Comparison of ENCODE assay signal across 24 cellular contexts in genomic region chr4:128716325-128716724, GRCh38.
DNase-seq lines count a peak whose midpoint lies in the region; ATAC-seq, FAIRE-seq and TF ChIP-seq lines count a peak whose summit lies in the region.
"Had no signal": no experiment of that assay in that cellular context is flagged by ENCODE, and none has a peak within 500 bp of the region (broad histone marks: within the 10 kb centered on the region; RNA-seq: fewer than 3 reads in every experiment).

No MANE protein-coding gene starts in this region.

- H3K4me3 ChIP-seq in fibroblast of villous mesenchyme (ENCODE audit: low read depth, low read length) (no peak overlapping the region), osteoblast (ENCODE audit: insufficient read depth, low read length) (no peak overlapping the region), testis (no peak overlapping the region), Caco-2 (ENCODE audit: low read depth, low read length) (no peak overlapping the region)
- H3K4me3 ChIP-seq: body of pancreas had no signal

- peak overlapping the region; percentile 64 for H2AFZ ChIP-seq in osteoblast (ENCODE audit: low read length)

- POLR2A ChIA-PET in WTC11 (lab: Charles Lee) (no interaction called here), Caco-2 (lab: Charles Lee) (no interaction called here)

- H3K4me1 ChIP-seq in osteoblast (ENCODE audit: insufficient read depth, low read length) (peaks cover 16% of the 10 kb centered on the region), testis (peaks cover 19% of the 10 kb centered on the region), Caco-2 (peaks cover 21% of the 10 kb centered on the region)
- H3K4me1 ChIP-seq: body of pancreas had no signal

- H3K9me3 ChIP-seq in osteoblast (ENCODE audit: low read depth, low read length) (no peaks in the 10 kb centered on the region), testis (no peaks in the 10 kb centered on the region), Caco-2 (no peaks in the 10 kb centered on the region; the same call in 1 of the 2 replicates)
- H3K9me3 ChIP-seq: body of pancreas had no signal

- H3K36me3 ChIP-seq in osteoblast (ENCODE audit: insufficient read depth, low read length) (no peaks in the 10 kb centered on the region), testis (ENCODE audit: low read depth, missing control alignments) (no peaks in the 10 kb centered on the region), Caco-2 (ENCODE audit: control insufficient read depth, insufficient read depth, low read length) (no peaks in the 10 kb centered on the region)
- H3K36me3 ChIP-seq: WERI-Rb-1 had no signal

- intact Hi-C loops in testis (cut with DNase I; ENCODE audit: low total_unique reads) (no loop called here), Caco-2 (cut with micrococcal nuclease; ENCODE audit: unreplicated experiment) (loop anchor here (2.0 kb wide), 1 partner anchor 64 kb away; no protein-coding TSS in a partner anchor)

- CTCF ChIA-PET in WTC11 (lab: Charles Lee) = no interaction called here
- CTCF ChIA-PET in Caco-2 (lab: Charles Lee) = no interaction called here

- no TSS peak for BruUV-seq in Caco-2 (replicated peaks; lab: Mats Ljungman, UMichigan)

- H3K4me2 ChIP-seq in osteoblast (ENCODE audit: insufficient read depth, low read length) = no peak overlapping the region

- H3K9me3 Mint-ChIP-seq in WTC11 (peaks cover 4% of the 10 kb centered on the region), Caco-2 (ENCODE audit: unreplicated experiment) (peaks cover 9% of the 10 kb centered on the region)
- H3K9me3 Mint-ChIP-seq in activated naive CD8-positive, alpha-beta T cell treated with anti-CD3 and anti-CD28 coated beads for 36 hours = no peaks in the 10 kb centered on the region
- H3K9me3 Mint-ChIP-seq in activated T-helper 17 cell treated with anti-CD3 and anti-CD28 coated beads, Interleukin-2, amount 50 U/mL, for 72 hours = no peaks in the 10 kb centered on the region
- H3K9me3 Mint-ChIP-seq: activated CD4-positive, alpha-beta memory T cell treated with anti-CD3 and anti-CD28 coated beads, Interleukin-2, amount 10 ng/mL, durations not matched to agents 7 days and 5 days; activated naive CD4-positive, alpha-beta T cell treated with anti-CD3 and anti-CD28 coated beads, Interleukin-2, amount 50 U/mL, for 24 hours; natural killer cell treated with Interleukin-12 subunit alpha and Interleukin-12 subunit beta and Interleukin-15 and Interleukin-18, amount 100 ng/mL, for 72 hours had no signal

- TF ChIP-seq CTCF in fibroblast of villous mesenchyme (IDR thresholded peaks at IDR 0.05; ENCODE audit: insufficient read depth, low read depth, low read length) = no peak
- no peak for TF ChIP-seq CTCF in osteoblast (IDR thresholded peaks at IDR 0.05; ENCODE audit: extremely low read depth, low read depth, low read length)
- no peak for TF ChIP-seq CTCF in testis (IDR thresholded peaks at IDR 0.05)
- no peak for TF ChIP-seq CTCF in WTC11 (IDR thresholded peaks at IDR 0.05)
- no peak for TF ChIP-seq CTCF in Caco-2 (IDR thresholded peaks at IDR 0.05; ENCODE audit: insufficient read depth in 1 of 2, low read depth in 1 of 2, low read length in 1 of 2, severe bottlenecking in 1 of 2, unreplicated experiment in 1 of 2)

- no peaks in the 10 kb centered on the region for H4K20me1 ChIP-seq in osteoblast (ENCODE audit: insufficient read depth, low read length)

- no peaks in the 10 kb centered on the region for H3K27me3 ChIP-seq in osteoblast (ENCODE audit: insufficient read depth, low read length)
- H3K27me3 ChIP-seq in testis = no peaks in the 10 kb centered on the region
- H3K27me3 ChIP-seq in Caco-2 (replicated peaks; ENCODE audit: control insufficient read depth, insufficient read depth, low read length) = no peaks in the 10 kb centered on the region
- H3K27me3 ChIP-seq: body of pancreas had no signal

- no peaks in the 10 kb centered on the region for H3K27me3 Mint-ChIP-seq in WTC11 (ENCODE audit: low read depth)
- no peaks in the 10 kb centered on the region for H3K27me3 Mint-ChIP-seq in Caco-2 (ENCODE audit: insufficient read depth, unreplicated experiment)
- peaks cover 4% of the 10 kb centered on the region for H3K27me3 Mint-ChIP-seq in activated naive CD8-positive, alpha-beta T cell treated with anti-CD3 and anti-CD28 coated beads for 36 hours
- H3K27me3 Mint-ChIP-seq in activated T-helper 17 cell treated with anti-CD3 and anti-CD28 coated beads, Interleukin-2, amount 50 U/mL, for 72 hours = peaks cover 11% of the 10 kb centered on the region
- H3K27me3 Mint-ChIP-seq: activated naive CD4-positive, alpha-beta T cell treated with anti-CD3 and anti-CD28 coated beads, Interleukin-2, amount 50 U/mL, for 24 hours had no signal

- H3K36me3 Mint-ChIP-seq in WTC11 (peaks cover 9% of the 10 kb centered on the region), Caco-2 (ENCODE audit: insufficient read depth, unreplicated experiment) (no peaks in the 10 kb centered on the region)
- H3K36me3 Mint-ChIP-seq in activated naive CD8-positive, alpha-beta T cell treated with anti-CD3 and anti-CD28 coated beads for 36 hours = no peaks in the 10 kb centered on the region
- no peaks in the 10 kb centered on the region for H3K36me3 Mint-ChIP-seq in activated T-helper 17 cell treated with anti-CD3 and anti-CD28 coated beads, Interleukin-2, amount 50 U/mL, for 72 hours (ENCODE audit: low read depth)
- H3K36me3 Mint-ChIP-seq: activated naive CD4-positive, alpha-beta T cell treated with anti-CD3 and anti-CD28 coated beads, Interleukin-2, amount 50 U/mL, for 24 hours; natural killer cell treated with Interleukin-12 subunit alpha and Interleukin-12 subunit beta and Interleukin-15 and Interleukin-18, amount 100 ng/mL, for 72 hours had no signal

- H3K4me1 Mint-ChIP-seq in WTC11 = peaks cover 13% of the 10 kb centered on the region
- peaks cover 13% of the 10 kb centered on the region for H3K4me1 Mint-ChIP-seq in Caco-2 (ENCODE audit: low read depth, unreplicated experiment)
- H3K4me1 Mint-ChIP-seq in activated naive CD8-positive, alpha-beta T cell treated with anti-CD3 and anti-CD28 coated beads for 36 hours = no peaks in the 10 kb centered on the region
- H3K4me1 Mint-ChIP-seq in activated T-helper 17 cell treated with anti-CD3 and anti-CD28 coated beads, Interleukin-2, amount 50 U/mL, for 72 hours = no peaks in the 10 kb centered on the region
- H3K4me1 Mint-ChIP-seq: activated CD4-positive, alpha-beta memory T cell treated with anti-CD3 and anti-CD28 coated beads, Interleukin-2, amount 10 ng/mL, durations not matched to agents 7 days and 5 days had no signal

- ATAC-seq in WTC11 = no peak
- no peak for ATAC-seq in activated T-helper 17 cell treated with anti-CD3 and anti-CD28 coated beads, Interleukin-2, amount 50 U/mL, for 72 hours (replicated peaks)
- ATAC-seq: body of pancreas; HCT116; natural killer cell treated with Interleukin-12 subunit alpha and Interleukin-12 subunit beta and Interleukin-15 and Interleukin-18, amount 100 ng/mL, for 72 hours had no signal

- peak overlapping the region; percentile 3 for H3K27ac ChIP-seq in osteoblast (ENCODE audit: low read depth, low read length)
- H3K27ac ChIP-seq in testis = peak overlapping the region; percentile 13 to 68
- H3K27ac ChIP-seq: WERI-Rb-1 had no signal

- no peak overlapping the region for H3K27ac Mint-ChIP-seq in WTC11
- H3K27ac Mint-ChIP-seq in Caco-2 (ENCODE audit: unreplicated experiment) = no peak overlapping the region
- H3K27ac Mint-ChIP-seq in activated naive CD8-positive, alpha-beta T cell treated with anti-CD3 and anti-CD28 coated beads for 36 hours = no peak overlapping the region
- no peak overlapping the region for H3K27ac Mint-ChIP-seq in activated T-helper 17 cell treated with anti-CD3 and anti-CD28 coated beads, Interleukin-2, amount 50 U/mL, for 72 hours
- H3K27ac Mint-ChIP-seq: activated CD4-positive, alpha-beta memory T cell treated with anti-CD3 and anti-CD28 coated beads, Interleukin-2, amount 10 ng/mL, durations not matched to agents 7 days and 5 days; activated naive CD4-positive, alpha-beta T cell treated with anti-CD3 and anti-CD28 coated beads, Interleukin-2, amount 50 U/mL, for 24 hours; natural killer cell treated with Interleukin-12 subunit alpha and Interleukin-12 subunit beta and Interleukin-15 and Interleukin-18, amount 100 ng/mL, for 72 hours had no signal

- FAIRE-seq in HTR-8/SVneo (lab: Jason Lieb, UNC) = peak; percentile 33
- FAIRE-seq: endothelial cell of umbilical vein had no signal

- no peak for DNase-seq in HTR-8/SVneo (ENCODE audit: insufficient read length, low spot score)
- peak; percentile 59 for DNase-seq in fibroblast of villous mesenchyme (ENCODE audit: low read depth)
- DNase-seq in osteoblast (ENCODE audit: insufficient read length, low spot score, missing footprints) = no peak
- DNase-seq in testis = peak; percentile 56
- DNase-seq in WTC11 (ENCODE audit: low spot score) = no peak
- no peak for DNase-seq in Caco-2
- no peak for DNase-seq in activated naive CD8-positive, alpha-beta T cell treated with anti-CD3 and anti-CD28 coated beads for 36 hours
- DNase-seq: activated CD4-positive, alpha-beta memory T cell treated with anti-CD3 and anti-CD28 coated beads, Interleukin-2, amount 10 ng/mL, durations not matched to agents 7 days and 5 days; activated T-cell treated with anti-CD3 and anti-CD28 coated beads, Interleukin-2, amount 50 U/mL, for 48 hours; body of pancreas; COR-L47; cortex of kidney; NCI-H1048; NCI-H2081 treated with DMSO at 0.1 percent for 48 hours; NCI-H524; SHP77 treated with DMSO at 0.1 percent for 48 hours; stimulated activated CD4-positive, alpha-beta T cell treated with anti-CD3 and anti-CD28 coated beads, Interleukin-12 subunit alpha, Interleukin-12 subunit beta, amount 100 ng/mL, for 4 hours; T-helper 1 cell; WERI-Rb-1 had no signal

- WGBS in testis, 2 donors = 53 to 58% methylated on average over 3 of the region's 3 CpGs

- no peaks in the 10 kb centered on the region for H3K79me2 ChIP-seq in osteoblast (ENCODE audit: insufficient read depth, low read length)

- TF ChIP-seq POLR2A in testis (IDR thresholded peaks at IDR 0.05) = no peak

- H3K4me3 Mint-ChIP-seq in WTC11 (no peak overlapping the region), Caco-2 (ENCODE audit: unreplicated experiment) (no peak overlapping the region)
- no peak overlapping the region for H3K4me3 Mint-ChIP-seq in activated naive CD8-positive, alpha-beta T cell treated with anti-CD3 and anti-CD28 coated beads for 36 hours
- H3K4me3 Mint-ChIP-seq in activated T-helper 17 cell treated with anti-CD3 and anti-CD28 coated beads, Interleukin-2, amount 50 U/mL, for 72 hours = no peak overlapping the region
- H3K4me3 Mint-ChIP-seq: activated CD4-positive, alpha-beta memory T cell treated with anti-CD3 and anti-CD28 coated beads, Interleukin-2, amount 10 ng/mL, durations not matched to agents 7 days and 5 days; activated naive CD4-positive, alpha-beta T cell treated with anti-CD3 and anti-CD28 coated beads, Interleukin-2, amount 50 U/mL, for 24 hours; natural killer cell treated with Interleukin-12 subunit alpha and Interleukin-12 subunit beta and Interleukin-15 and Interleukin-18, amount 100 ng/mL, for 72 hours had no signal

Comparison
In these comparisons a context has a peak if more than half of its experiments do, and no peak if none do; other contexts are left out.
1. DNase-seq: peak in fibroblast of villous mesenchyme (single experiment) and testis (single experiment); none in HTR-8/SVneo (single experiment), osteoblast (single experiment), WTC11 (single experiment), Caco-2 (0 of 2) and activated naive CD8-positive, alpha-beta T cell treated with anti-CD3 and anti-CD28 coated beads for 36 hours (single experiment).